ENCODE assay signal across 16 cellular contexts in the genomic region with DNA sequence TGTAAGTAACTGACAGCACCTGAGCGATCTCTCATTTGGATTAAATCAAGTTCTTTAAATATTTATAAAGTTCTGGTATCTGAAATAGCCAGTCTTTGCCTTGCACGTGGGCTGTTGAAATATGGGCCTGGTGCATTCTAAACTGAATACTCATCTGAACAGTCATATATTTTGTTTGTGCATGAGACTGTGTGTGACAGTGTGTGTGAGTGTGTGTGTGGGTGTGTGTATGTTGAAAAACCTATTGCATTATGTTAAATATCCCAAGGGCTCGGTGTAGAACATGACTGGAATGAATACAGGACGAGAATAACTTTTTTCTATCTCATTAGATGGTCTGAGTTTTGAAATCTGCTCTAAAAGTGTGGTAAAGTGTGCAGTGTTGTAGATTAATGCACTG.
A peak's percentile ranks its signal among the peaks of the same experiment; 100 is the strongest.
DNase-seq lines count a peak whose midpoint lies in the region; ATAC-seq and TF ChIP-seq lines count a peak whose summit lies in the region.
"Had no signal": no experiment of that assay in that cellular context is flagged by ENCODE, and none has a peak within 500 bp of the region (broad histone marks: within the 10 kb centered on the region; RNA-seq: fewer than 3 reads in every experiment).

No MANE protein-coding gene starts in this region.

- CTCF ChIA-PET in activated CD8-positive, alpha-beta T cell treated with anti-CD3 and anti-CD28 coated beads for 36 hours (lab: Charles Lee), result no interaction called here

- H3K9me2 ChIP-seq in GM23248 (ENCODE audit: insufficient read depth), result no peaks in the 10 kb centered on the region

- peaks cover 0 to 32% (median 3%) of the 10 kb centered on the region in 5 experiments for H3K9me3 Mint-ChIP-seq in brain
- H3K9me3 Mint-ChIP-seq in activated CD8-positive, alpha-beta T cell treated with anti-CD3 and anti-CD28 coated beads for 36 hours, result no peaks in the 10 kb centered on the region
- H3K9me3 Mint-ChIP-seq: H9 had no signal

- H3K27ac ChIP-seq in GM23248, result no peak overlapping the region
- no peak overlapping the region for H3K27ac ChIP-seq in foreskin keratinocyte
- no peak overlapping the region for H3K27ac ChIP-seq in trophoblast cell (ENCODE audit: low read depth, low read length)
- H3K27ac ChIP-seq: BLaER1 had no signal

- TF ChIP-seq CTCF in brain (conservative IDR thresholded peaks at IDR 0.05), result no peak
- TF ChIP-seq CTCF in foreskin keratinocyte (conservative IDR thresholded peaks at IDR 0.05), result no peak
- TF ChIP-seq CTCF in GM20000 (IDR thresholded peaks at IDR 0.05; ENCODE audit: extremely low read depth, missing control alignments), result no peak
- TF ChIP-seq CTCF in activated CD8-positive, alpha-beta T cell treated with anti-CD3 and anti-CD28 coated beads for 36 hours (IDR thresholded peaks at IDR 0.05), result no peak

- 6 to 8% methylated on average over 4 of the region's 4 CpGs for WGBS in GM23248 (ENCODE audit: low coverage in 1 of 2, low lambda C conversion rate in 2 of 2, missing lambda C conversion rate in 2 of 2), 2 experiments
- no CpG with 5 or more reads among the region's 4 CpGs for WGBS in trophoblast cell (ENCODE audit: extremely low coverage, insufficient coverage, insufficient read length)

- H3K4me2 ChIP-seq in GM23248 (ENCODE audit: unreplicated experiment), result no peak overlapping the region
- no peak overlapping the region for H3K4me2 ChIP-seq in trophoblast cell (ENCODE audit: low read length)
- H3K4me2 ChIP-seq: BLaER1 had no signal

- no peak overlapping the region for H3K4ac ChIP-seq in trophoblast cell (ENCODE audit: low read depth, low read length)

- H3K36me3 Mint-ChIP-seq in brain, result no peaks in the 10 kb centered on the region
- no peaks in the 10 kb centered on the region for H3K36me3 Mint-ChIP-seq in activated CD8-positive, alpha-beta T cell treated with anti-CD3 and anti-CD28 coated beads for 36 hours (ENCODE audit: low read depth)
- H3K36me3 Mint-ChIP-seq: CD14-positive monocyte; CD4-positive, alpha-beta memory T cell had no signal

- H2BK120ac ChIP-seq in trophoblast cell (ENCODE audit: insufficient read depth, low read length, poor library complexity), result no peak overlapping the region

- H2BK12ac ChIP-seq in trophoblast cell (ENCODE audit: low read length), result no peak overlapping the region

- H2BK5ac ChIP-seq in trophoblast cell (ENCODE audit: low read depth, low read length, poor library complexity), result no peak overlapping the region

- no peaks in the 10 kb centered on the region for H3K4me1 ChIP-seq in GM23248 (ENCODE audit: insufficient read depth)
- no peaks in the 10 kb centered on the region for H3K4me1 ChIP-seq in foreskin keratinocyte
- H3K4me1 ChIP-seq in trophoblast cell (ENCODE audit: control insufficient read depth in 1 of 2, insufficient read depth in 2 of 2, low read length in 2 of 2), result no peaks in the 10 kb centered on the region
- H3K4me1 ChIP-seq: BLaER1 had no signal

- no peaks in the 10 kb centered on the region for H3K79me1 ChIP-seq in trophoblast cell (ENCODE audit: low read length)

- H3K27me3 Mint-ChIP-seq in brain, result no peaks in the 10 kb centered on the region
- H3K27me3 Mint-ChIP-seq in activated CD8-positive, alpha-beta T cell treated with anti-CD3 and anti-CD28 coated beads for 36 hours, result no peaks in the 10 kb centered on the region
- H3K27me3 Mint-ChIP-seq: CD4-positive, alpha-beta memory T cell had no signal

- H3K9ac ChIP-seq in GM23248, result no peak overlapping the region
- no peak overlapping the region for H3K9ac ChIP-seq in trophoblast cell (ENCODE audit: low read length)
- H3K9ac ChIP-seq: BLaER1 had no signal

- DNase-seq in GM23248, result peak; percentile 0
- peak; percentile 16 to 65 for DNase-seq in foreskin keratinocyte
- DNase-seq in trophoblast cell, result peak; percentile 19 to 23
- no peak for DNase-seq in GM20000 (ENCODE audit: low spot score)
- DNase-seq in DMS114 treated with DMSO at 0.1 percent for 48 hours (lab: John Stamatoyannopoulos, UW; ENCODE audit: unreplicated experiment), result no peak
- DNase-seq in activated CD8-positive, alpha-beta T cell treated with anti-CD3 and anti-CD28 coated beads for 36 hours, result no peak
- DNase-seq: 8988T; CD4-positive, alpha-beta memory T cell; DMS79 treated with DMSO at 0.1 percent for 48 hours; GF-D8; H9 had no signal

- H4K12ac ChIP-seq in trophoblast cell (ENCODE audit: low read depth, low read length), result no peak overlapping the region

- H3K27ac Mint-ChIP-seq in brain, result peak overlapping the region in 3 of 5 experiments; percentile 27 to 88 (median 33)
- no peak overlapping the region for H3K27ac Mint-ChIP-seq in activated CD8-positive, alpha-beta T cell treated with anti-CD3 and anti-CD28 coated beads for 36 hours
- H3K27ac Mint-ChIP-seq: CD14-positive monocyte; CD4-positive, alpha-beta memory T cell; H9 had no signal

- POLR2A ChIA-PET in activated CD8-positive, alpha-beta T cell treated with anti-CD3 and anti-CD28 coated beads for 36 hours (lab: Charles Lee), result no interaction called here

- H3K79me2 ChIP-seq in GM23248 (ENCODE audit: insufficient read depth) (no peaks in the 10 kb centered on the region), trophoblast cell (ENCODE audit: control insufficient read depth, insufficient read depth, low read length, poor library complexity) (no peaks in the 10 kb centered on the region)

- H4K20me1 ChIP-seq in GM23248 (ENCODE audit: insufficient read depth), result no peaks in the 10 kb centered on the region
- H4K20me1 ChIP-seq: BLaER1 had no signal

- no peak overlapping the region for H4K91ac ChIP-seq in trophoblast cell (ENCODE audit: low read depth, low read length)

- no peak overlapping the region for H2AK5ac ChIP-seq in trophoblast cell (ENCODE audit: low read length)

- peaks cover 31% of the 10 kb centered on the region for H3K4me1 Mint-ChIP-seq in brain
- no peaks in the 10 kb centered on the region for H3K4me1 Mint-ChIP-seq in activated CD8-positive, alpha-beta T cell treated with anti-CD3 and anti-CD28 coated beads for 36 hours (ENCODE audit: low read depth)
- H3K4me1 Mint-ChIP-seq: CD14-positive monocyte; CD4-positive, alpha-beta memory T cell had no signal

- H3K23ac ChIP-seq in trophoblast cell (ENCODE audit: low read length), result no peak overlapping the region

- intact Hi-C loops in activated CD8-positive, alpha-beta T cell treated with anti-CD3 and anti-CD28 coated beads for 36 hours (cut with micrococcal nuclease), result no loop called here

- no peak overlapping the region for H3K4me3 Mint-ChIP-seq in brain
- H3K4me3 Mint-ChIP-seq in activated CD8-positive, alpha-beta T cell treated with anti-CD3 and anti-CD28 coated beads for 36 hours, result no peak overlapping the region
- H3K4me3 Mint-ChIP-seq: CD14-positive monocyte; CD4-positive, alpha-beta memory T cell; H9 had no signal

- no peak overlapping the region for H4K8ac ChIP-seq in trophoblast cell (ENCODE audit: low read depth, low read length)

- in situ Hi-C loops in GM23248 (cut with MboI), result no loop called here

- H3K4me3 ChIP-seq in GM23248 (no peak overlapping the region), trophoblast cell (ENCODE audit: low read depth, low read length) (no peak overlapping the region)
- H3K4me3 ChIP-seq: BLaER1 had no signal

- H3F3A ChIP-seq in GM23248 (ENCODE audit: insufficient read depth), result no peaks in the 10 kb centered on the region

- no peaks in the 10 kb centered on the region for H3K27me3 ChIP-seq in GM23248 (replicated peaks; ENCODE audit: insufficient read depth)
- H3K27me3 ChIP-seq in foreskin keratinocyte, result no peaks in the 10 kb centered on the region
- H3K27me3 ChIP-seq in trophoblast cell (ENCODE audit: insufficient read depth, low read length), result no peaks in the 10 kb centered on the region
- H3K27me3 ChIP-seq: BLaER1 had no signal

- H3K36me3 ChIP-seq in GM23248 (ENCODE audit: low read depth), result no peaks in the 10 kb centered on the region
- no peaks in the 10 kb centered on the region for H3K36me3 ChIP-seq in trophoblast cell (ENCODE audit: control insufficient read depth in 1 of 2, insufficient read depth in 2 of 2, low read length in 2 of 2)
- H3K36me3 ChIP-seq: BLaER1 had no signal

- no peak overlapping the region for H3K14ac ChIP-seq in trophoblast cell (ENCODE audit: low read length)

- H3K18ac ChIP-seq in trophoblast cell (ENCODE audit: low read length), result no peak overlapping the region

- ATAC-seq in foreskin keratinocyte (no peak), HG03139 (IDR thresholded peaks at IDR 0.05; ENCODE audit: unreplicated experiment) (no peak)
- ATAC-seq in activated CD8-positive, alpha-beta T cell treated with anti-CD3 and anti-CD28 coated beads for 36 hours, result no peak
- ATAC-seq: HepG2 had no signal

- no peaks in the 10 kb centered on the region for H3K9me3 ChIP-seq in GM23248 (ENCODE audit: low read depth)
- no peaks in the 10 kb centered on the region for H3K9me3 ChIP-seq in trophoblast cell (ENCODE audit: insufficient read depth, low read depth, low read length)
- H3K9me3 ChIP-seq: BLaER1 had no signal

- no peak overlapping the region for H2AFZ ChIP-seq in GM23248
- no peak overlapping the region for H2AFZ ChIP-seq in trophoblast cell (ENCODE audit: insufficient read depth, low read length, poor library complexity)

Comparison
In these comparisons a context has a peak if more than half of its experiments do, and no peak if none do; other contexts are left out.
1. DNase-seq: peak in GM23248 (single experiment), foreskin keratinocyte (2 of 2) and trophoblast cell (2 of 2); none in GM20000 (single experiment), DMS114 treated with DMSO at 0.1 percent for 48 hours (single experiment) and activated CD8-positive, alpha-beta T cell treated with anti-CD3 and anti-CD28 coated beads for 36 hours (single experiment).